In genomic region chr20:63739129-63740069, GRCh38 we compare ENCODE assay signal across 1 cellular context.
A peak's percentile ranks its signal among the peaks of the same experiment; 100 is the strongest.
TF ChIP-seq lines count a peak whose summit lies in the region.

Gene SLC2A4RG (plus strand): TSS chr20:63739776. CDS start chr20:63739913, 137 bp downstream.

TF ChIP-seq in HepG2, 621 proteins besides CTCF, POLR2A, EP300 and RAD21 (continued from another document and continues in another):
- TF ChIP-seq, protein P1, sequence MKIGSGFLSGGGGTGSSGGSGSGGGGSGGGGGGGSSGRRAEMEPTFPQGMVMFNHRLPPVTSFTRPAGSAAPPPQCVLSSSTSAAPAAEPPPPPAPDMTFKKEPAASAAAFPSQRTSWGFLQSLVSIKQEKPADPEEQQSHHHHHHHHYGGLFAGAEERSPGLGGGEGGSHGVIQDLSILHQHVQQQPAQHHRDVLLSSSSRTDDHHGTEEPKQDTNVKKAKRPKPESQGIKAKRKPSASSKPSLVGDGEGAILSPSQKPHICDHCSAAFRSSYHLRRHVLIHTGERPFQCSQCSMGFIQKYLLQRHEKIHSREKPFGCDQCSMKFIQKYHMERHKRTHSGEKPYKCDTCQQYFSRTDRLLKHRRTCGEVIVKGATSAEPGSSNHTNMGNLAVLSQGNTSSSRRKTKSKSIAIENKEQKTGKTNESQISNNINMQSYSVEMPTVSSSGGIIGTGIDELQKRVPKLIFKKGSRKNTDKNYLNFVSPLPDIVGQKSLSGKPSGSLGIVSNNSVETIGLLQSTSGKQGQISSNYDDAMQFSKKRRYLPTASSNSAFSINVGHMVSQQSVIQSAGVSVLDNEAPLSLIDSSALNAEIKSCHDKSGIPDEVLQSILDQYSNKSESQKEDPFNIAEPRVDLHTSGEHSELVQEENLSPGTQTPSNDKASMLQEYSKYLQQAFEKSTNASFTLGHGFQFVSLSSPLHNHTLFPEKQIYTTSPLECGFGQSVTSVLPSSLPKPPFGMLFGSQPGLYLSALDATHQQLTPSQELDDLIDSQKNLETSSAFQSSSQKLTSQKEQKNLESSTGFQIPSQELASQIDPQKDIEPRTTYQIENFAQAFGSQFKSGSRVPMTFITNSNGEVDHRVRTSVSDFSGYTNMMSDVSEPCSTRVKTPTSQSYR (CRISPR knock-in tag; IDR thresholded peaks at IDR 0.05; ENCODE audit: borderline replicate concordance): peak; percentile 92
- TF ChIP-seq, protein P2, sequence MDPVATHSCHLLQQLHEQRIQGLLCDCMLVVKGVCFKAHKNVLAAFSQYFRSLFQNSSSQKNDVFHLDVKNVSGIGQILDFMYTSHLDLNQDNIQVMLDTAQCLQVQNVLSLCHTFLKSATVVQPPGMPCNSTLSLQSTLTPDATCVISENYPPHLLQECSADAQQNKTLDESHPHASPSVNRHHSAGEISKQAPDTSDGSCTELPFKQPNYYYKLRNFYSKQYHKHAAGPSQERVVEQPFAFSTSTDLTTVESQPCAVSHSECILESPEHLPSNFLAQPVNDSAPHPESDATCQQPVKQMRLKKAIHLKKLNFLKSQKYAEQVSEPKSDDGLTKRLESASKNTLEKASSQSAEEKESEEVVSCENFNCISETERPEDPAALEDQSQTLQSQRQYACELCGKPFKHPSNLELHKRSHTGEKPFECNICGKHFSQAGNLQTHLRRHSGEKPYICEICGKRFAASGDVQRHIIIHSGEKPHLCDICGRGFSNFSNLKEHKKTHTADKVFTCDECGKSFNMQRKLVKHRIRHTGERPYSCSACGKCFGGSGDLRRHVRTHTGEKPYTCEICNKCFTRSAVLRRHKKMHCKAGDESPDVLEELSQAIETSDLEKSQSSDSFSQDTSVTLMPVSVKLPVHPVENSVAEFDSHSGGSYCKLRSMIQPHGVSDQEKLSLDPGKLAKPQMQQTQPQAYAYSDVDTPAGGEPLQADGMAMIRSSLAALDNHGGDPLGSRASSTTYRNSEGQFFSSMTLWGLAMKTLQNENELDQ (CRISPR knock-in tag; IDR thresholded peaks at IDR 0.05; ENCODE audit: borderline replicate concordance): peak; percentile 87; the same call in 1 of the 2 replicates
- TF ChIP-seq NCOA5 (CRISPR knock-in tag; IDR thresholded peaks at IDR 0.05) (no peak), ZNF512 (CRISPR knock-in tag; IDR thresholded peaks at IDR 0.05) (no peak), KMT2A (CRISPR knock-in tag; IDR thresholded peaks at IDR 0.05) (peak; percentile 74; the same call in 1 of the 2 replicates), ZNF430 (CRISPR knock-in tag; IDR thresholded peaks at IDR 0.05) (peak; percentile 93), NFRKB (IDR thresholded peaks at IDR 0.05) (no peak), DNMT3B (CRISPR knock-in tag; conservative IDR thresholded peaks at IDR 0.05) (no peak), ZNF547 (CRISPR knock-in tag; IDR thresholded peaks at IDR 0.05) (no peak), ZNF382 (CRISPR knock-in tag; IDR thresholded peaks at IDR 0.05; ENCODE audit: borderline replicate concordance) (no peak), ESRRA (CRISPR knock-in tag; IDR thresholded peaks at IDR 0.05; ENCODE audit: low read depth) (peak; percentile 65; the same call in 1 of the 2 replicates), ZNF235 (CRISPR knock-in tag; IDR thresholded peaks at IDR 0.05; ENCODE audit: borderline replicate concordance) (no peak), ZNF550 (CRISPR knock-in tag; IDR thresholded peaks at IDR 0.05; ENCODE audit: borderline replicate concordance) (no peak), NRL (CRISPR knock-in tag; IDR thresholded peaks at IDR 0.05; ENCODE audit: borderline replicate concordance) (no peak), DMTF1 (CRISPR knock-in tag; IDR thresholded peaks at IDR 0.05) (no peak), MEF2D (CRISPR knock-in tag; IDR thresholded peaks at IDR 0.05) (peak; percentile 72; the same call in 1 of the 2 replicates), FOXO4 (CRISPR knock-in tag; conservative IDR thresholded peaks at IDR 0.05) (no peak), ZNF563 (CRISPR knock-in tag; IDR thresholded peaks at IDR 0.05) (peak; percentile 96), ZNF446 (CRISPR knock-in tag; IDR thresholded peaks at IDR 0.05) (peak; percentile 90), ZNF280D (CRISPR knock-in tag; IDR thresholded peaks at IDR 0.05) (peak; percentile 32), PAF1 (CRISPR knock-in tag; IDR thresholded peaks at IDR 0.05) (no peak; the same call in 1 of the 2 replicates), ZNF713 (CRISPR knock-in tag; IDR thresholded peaks at IDR 0.05) (peak; percentile 93), KDM6A (CRISPR knock-in tag; IDR thresholded peaks at IDR 0.05; ENCODE audit: low read depth) (peak; percentile 68; the same call in 1 of the 2 replicates), SMAD1 (CRISPR knock-in tag; IDR thresholded peaks at IDR 0.05; ENCODE audit: borderline replicate concordance, low read depth) (peak; percentile 88), SOX6 (IDR thresholded peaks at IDR 0.05) (no peak), SOX6 (CRISPR knock-in tag; IDR thresholded peaks at IDR 0.05) (peak; percentile 83), NFE2 (CRISPR knock-in tag; IDR thresholded peaks at IDR 0.05) (no peak), TRIM24 (CRISPR knock-in tag; IDR thresholded peaks at IDR 0.05) (no peak), RFXANK (CRISPR knock-in tag; IDR thresholded peaks at IDR 0.05) (peak; percentile 66; the same call in 1 of the 2 replicates), GATAD2A (CRISPR knock-in tag; IDR thresholded peaks at IDR 0.05) (peak; percentile 89), ZBTB8A (CRISPR knock-in tag; IDR thresholded peaks at IDR 0.05; ENCODE audit: borderline replicate concordance, low read depth) (no peak), ZNF816 (CRISPR knock-in tag; IDR thresholded peaks at IDR 0.05; ENCODE audit: borderline replicate concordance) (peak; percentile 90), HOXA3 (CRISPR knock-in tag; IDR thresholded peaks at IDR 0.05) (peak; percentile 90), MXD4 (CRISPR knock-in tag; IDR thresholded peaks at IDR 0.05) (peak; percentile 86), RXRB (CRISPR knock-in tag; IDR thresholded peaks at IDR 0.05; ENCODE audit: borderline replicate concordance) (peak; percentile 91)
- TF ChIP-seq, protein P3, sequence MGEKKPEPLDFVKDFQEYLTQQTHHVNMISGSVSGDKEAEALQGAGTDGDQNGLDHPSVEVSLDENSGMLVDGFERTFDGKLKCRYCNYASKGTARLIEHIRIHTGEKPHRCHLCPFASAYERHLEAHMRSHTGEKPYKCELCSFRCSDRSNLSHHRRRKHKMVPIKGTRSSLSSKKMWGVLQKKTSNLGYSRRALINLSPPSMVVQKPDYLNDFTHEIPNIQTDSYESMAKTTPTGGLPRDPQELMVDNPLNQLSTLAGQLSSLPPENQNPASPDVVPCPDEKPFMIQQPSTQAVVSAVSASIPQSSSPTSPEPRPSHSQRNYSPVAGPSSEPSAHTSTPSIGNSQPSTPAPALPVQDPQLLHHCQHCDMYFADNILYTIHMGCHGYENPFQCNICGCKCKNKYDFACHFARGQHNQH (CRISPR knock-in tag; IDR thresholded peaks at IDR 0.05): peak; percentile 92
- TF ChIP-seq, protein P4, sequence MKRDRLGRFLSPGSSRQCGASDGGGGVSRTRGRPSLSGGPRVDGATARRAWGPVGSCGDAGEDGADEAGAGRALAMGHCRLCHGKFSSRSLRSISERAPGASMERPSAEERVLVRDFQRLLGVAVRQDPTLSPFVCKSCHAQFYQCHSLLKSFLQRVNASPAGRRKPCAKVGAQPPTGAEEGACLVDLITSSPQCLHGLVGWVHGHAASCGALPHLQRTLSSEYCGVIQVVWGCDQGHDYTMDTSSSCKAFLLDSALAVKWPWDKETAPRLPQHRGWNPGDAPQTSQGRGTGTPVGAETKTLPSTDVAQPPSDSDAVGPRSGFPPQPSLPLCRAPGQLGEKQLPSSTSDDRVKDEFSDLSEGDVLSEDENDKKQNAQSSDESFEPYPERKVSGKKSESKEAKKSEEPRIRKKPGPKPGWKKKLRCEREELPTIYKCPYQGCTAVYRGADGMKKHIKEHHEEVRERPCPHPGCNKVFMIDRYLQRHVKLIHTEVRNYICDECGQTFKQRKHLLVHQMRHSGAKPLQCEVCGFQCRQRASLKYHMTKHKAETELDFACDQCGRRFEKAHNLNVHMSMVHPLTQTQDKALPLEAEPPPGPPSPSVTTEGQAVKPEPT (CRISPR knock-in tag; IDR thresholded peaks at IDR 0.05; ENCODE audit: low read depth): peak; percentile 80; the same call in 1 of the 2 replicates
- TF ChIP-seq, protein P5, sequence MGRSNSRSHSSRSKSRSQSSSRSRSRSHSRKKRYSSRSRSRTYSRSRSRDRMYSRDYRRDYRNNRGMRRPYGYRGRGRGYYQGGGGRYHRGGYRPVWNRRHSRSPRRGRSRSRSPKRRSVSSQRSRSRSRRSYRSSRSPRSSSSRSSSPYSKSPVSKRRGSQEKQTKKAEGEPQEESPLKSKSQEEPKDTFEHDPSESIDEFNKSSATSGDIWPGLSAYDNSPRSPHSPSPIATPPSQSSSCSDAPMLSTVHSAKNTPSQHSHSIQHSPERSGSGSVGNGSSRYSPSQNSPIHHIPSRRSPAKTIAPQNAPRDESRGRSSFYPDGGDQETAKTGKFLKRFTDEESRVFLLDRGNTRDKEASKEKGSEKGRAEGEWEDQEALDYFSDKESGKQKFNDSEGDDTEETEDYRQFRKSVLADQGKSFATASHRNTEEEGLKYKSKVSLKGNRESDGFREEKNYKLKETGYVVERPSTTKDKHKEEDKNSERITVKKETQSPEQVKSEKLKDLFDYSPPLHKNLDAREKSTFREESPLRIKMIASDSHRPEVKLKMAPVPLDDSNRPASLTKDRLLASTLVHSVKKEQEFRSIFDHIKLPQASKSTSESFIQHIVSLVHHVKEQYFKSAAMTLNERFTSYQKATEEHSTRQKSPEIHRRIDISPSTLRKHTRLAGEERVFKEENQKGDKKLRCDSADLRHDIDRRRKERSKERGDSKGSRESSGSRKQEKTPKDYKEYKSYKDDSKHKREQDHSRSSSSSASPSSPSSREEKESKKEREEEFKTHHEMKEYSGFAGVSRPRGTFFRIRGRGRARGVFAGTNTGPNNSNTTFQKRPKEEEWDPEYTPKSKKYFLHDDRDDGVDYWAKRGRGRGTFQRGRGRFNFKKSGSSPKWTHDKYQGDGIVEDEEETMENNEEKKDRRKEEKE (IDR thresholded peaks at IDR 0.05): no peak
